ENCODE assay signal across 26 cellular contexts in the genomic region with DNA sequence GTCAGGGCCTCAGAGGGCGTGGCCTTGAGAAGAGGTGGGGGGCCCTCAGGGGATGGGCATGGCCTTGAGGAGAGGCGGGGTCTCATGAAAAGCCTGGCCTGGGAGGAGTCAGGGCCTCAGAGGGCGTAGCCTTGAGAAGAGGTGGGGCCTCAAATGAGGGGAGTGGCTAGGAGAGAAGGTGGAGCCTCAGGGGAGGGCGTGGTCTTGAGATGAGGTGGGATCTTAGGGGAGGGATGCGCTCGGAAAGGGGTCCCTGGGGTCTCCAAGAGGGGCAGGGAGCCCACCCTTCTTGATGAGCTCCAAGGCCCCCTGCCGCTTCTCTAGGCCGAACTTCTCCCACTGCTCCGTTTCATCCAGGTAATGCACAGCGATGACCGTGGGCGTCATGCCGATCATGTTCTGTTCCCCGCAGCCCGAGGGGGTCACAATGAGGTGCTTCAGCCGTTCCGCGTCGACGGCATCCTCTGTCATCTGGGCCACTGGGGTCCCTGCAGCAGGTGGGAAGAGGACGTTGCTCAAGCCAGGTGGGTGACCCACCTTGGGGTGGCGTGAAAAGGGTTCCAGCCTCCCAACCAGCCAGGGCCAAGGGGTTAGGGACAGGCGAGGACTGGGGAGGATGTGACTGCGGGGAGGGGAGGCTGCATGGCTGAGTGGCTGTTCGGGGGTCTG. TPM values are rescaled to one million over a fixed set of nuclear protein-coding genes. Genes with fewer than 3 reads are reported as not detected.
A peak's percentile ranks its signal among the peaks of the same experiment; 100 is the strongest.
DNase-seq lines count a peak whose midpoint lies in the region; ATAC-seq and TF ChIP-seq lines count a peak whose summit lies in the region.
"Had no signal": no experiment of that assay in that cellular context is flagged by ENCODE, and none has a peak within 500 bp of the region (broad histone marks: within the 10 kb centered on the region; RNA-seq: fewer than 3 reads in every experiment).

No MANE protein-coding gene starts in this region.

- no peaks in the 10 kb centered on the region for H3F3A ChIP-seq in MM.1S (ENCODE audit: insufficient read depth, low read length)

- H3K9me3 ChIP-seq in aorta (ENCODE audit: control insufficient read depth, low read length) (no peaks in the 10 kb centered on the region), MM.1S (replicated peaks; ENCODE audit: insufficient read depth, low read length) (no peaks in the 10 kb centered on the region)
- H3K9me3 ChIP-seq: Caco-2, HAP-1, stomach, upper lobe of left lung had no signal

- H3K4me1 ChIP-seq in aorta (ENCODE audit: control insufficient read depth in 1 of 2, insufficient read depth in 2 of 2, low read length in 2 of 2) (no peaks in the 10 kb centered on the region), MM.1S (ENCODE audit: low read length) (no peaks in the 10 kb centered on the region)
- H3K4me1 ChIP-seq: BLaER1 treated with 17β-estradiol and CSF1 and Interleukin-3, amounts not matched to agents 10 nM and 100 nM; Caco-2; HAP-1; stomach; upper lobe of left lung had no signal

- DNase-seq in Right ventricle myocardium inferior (ENCODE audit: missing footprints): peak; percentile 56
- no peak for DNase-seq in Right ventricle myocardium superior
- DNase-seq in NAMALWA (ENCODE audit: low spot score): peak; percentile 84
- DNase-seq in left lobe of liver (ENCODE audit: low spot score): no peak
- peak; percentile 38 to 61 for DNase-seq in aorta
- DNase-seq in HPDE6-E6E7 (ENCODE audit: extremely low spot score): no peak
- DNase-seq in MM.1S: no peak
- no peak for DNase-seq in RKO (ENCODE audit: low spot score)
- DNase-seq: ACHN; activated CD4-positive, alpha-beta T cell treated with anti-CD3 and anti-CD28 coated beads for 4 hours; activated naive CD4-positive, alpha-beta T cell treated with Interleukin-2 at 50 U/mL for 16 hours; anterior cingulate cortex; Caco-2; caudate nucleus; NCI-H187 treated with DMSO at 0.1 percent for 48 hours; nucleus accumbens; SHP77; stimulated activated CD4-positive, alpha-beta T cell treated with anti-CD3 and anti-CD28 coated beads, Interleukin-4, amount 100 ng/mL, for 1 hour; stomach; upper lobe of left lung had no signal

- no peak overlapping the region for H3K9ac ChIP-seq in MM.1S (ENCODE audit: low read length)
- H3K9ac ChIP-seq: BLaER1 treated with 17β-estradiol and CSF1 and Interleukin-3, amounts not matched to agents 10 nM and 100 nM; KMS-11 had no signal

- H3K79me2 ChIP-seq in MM.1S (ENCODE audit: low read length): no peaks in the 10 kb centered on the region

- no peaks in the 10 kb centered on the region for H3K36me3 ChIP-seq in aorta (ENCODE audit: control insufficient read depth in 1 of 2, insufficient read depth in 2 of 2, low read length in 1 of 2)
- no peaks in the 10 kb centered on the region for H3K36me3 ChIP-seq in MM.1S (replicated peaks; ENCODE audit: insufficient read depth, low read length)
- H3K36me3 ChIP-seq: HAP-1 had no signal

- TF ChIP-seq CTCF in MM.1S (IDR thresholded peaks at IDR 0.05; ENCODE audit: low read length): no peak

- ATAC-seq in Right ventricle myocardium inferior (no peak), Right ventricle myocardium superior (ENCODE audit: poor library complexity) (no peak), left lobe of liver (peak; percentile 57), aorta (ENCODE audit: low FRiP score) (peak; percentile 34)

- no peaks in the 10 kb centered on the region for H4K20me1 ChIP-seq in MM.1S (ENCODE audit: insufficient read depth, low read length)

- no peak overlapping the region for H2AFZ ChIP-seq in MM.1S (ENCODE audit: low read length)

- H3K9me2 ChIP-seq in MM.1S (replicated peaks; ENCODE audit: insufficient read depth, low read length): no peaks in the 10 kb centered on the region

- no peak overlapping the region for H3K4me2 ChIP-seq in MM.1S (ENCODE audit: low read depth, low read length)
- H3K4me2 ChIP-seq: BLaER1 treated with 17β-estradiol and CSF1 and Interleukin-3, amounts not matched to agents 10 nM and 100 nM; KMS-11; smooth muscle cell had no signal

- no peak overlapping the region for H3K4me3 ChIP-seq in aorta (ENCODE audit: low read length in 2 of 2)
- H3K4me3 ChIP-seq in MM.1S (ENCODE audit: low read length): no peak overlapping the region
- H3K4me3 ChIP-seq: BLaER1 treated with 17β-estradiol and CSF1 and Interleukin-3, amounts not matched to agents 10 nM and 100 nM; HAP-1; smooth muscle cell; stomach; upper lobe of left lung had no signal

- H3K27me3 ChIP-seq in aorta (ENCODE audit: control insufficient read depth in 1 of 2, insufficient read depth in 2 of 2, low read length in 1 of 2): no peaks in the 10 kb centered on the region
- peaks cover 74% of the 10 kb centered on the region for H3K27me3 ChIP-seq in MM.1S (replicated peaks; ENCODE audit: insufficient read depth, low read length)
- H3K27me3 ChIP-seq: BLaER1 treated with 17β-estradiol and CSF1 and Interleukin-3, amounts not matched to agents 10 nM and 100 nM; upper lobe of left lung had no signal

- 92 to 94% methylated on average over 22 to 25 of the region's 25 CpGs for WGBS in aorta, 2 donors

- no peak overlapping the region for H3K27ac ChIP-seq in aorta (ENCODE audit: low read depth in 1 of 2, low read length in 2 of 2)
- no peak overlapping the region for H3K27ac ChIP-seq in MM.1S (ENCODE audit: low read length)
- H3K27ac ChIP-seq: BLaER1 treated with 17β-estradiol and CSF1 and Interleukin-3, amounts not matched to agents 10 nM and 100 nM; KMS-11; stomach; upper lobe of left lung had no signal

- intact Hi-C loops in Right ventricle myocardium inferior (cut with DNase I): no loop called here
- intact Hi-C loops in Right ventricle myocardium superior (cut with DNase I): no loop called here
- intact Hi-C loops in aorta (cut with DNase I): no loop called here

RNA-seq across cellular contexts. Expression of gene TNFSF14, which starts 24.3 kb away (rescaled TPM):
- 0.73 TPM for total RNA-seq in Right ventricle myocardium inferior
- 0.40 TPM for total RNA-seq in Right ventricle myocardium superior
- total RNA-seq in left lobe of liver: 8.3 TPM
- 10 to 100 TPM in 1 of 2 donors, 1 to 10 TPM in 1; 6.9 to 36.8 TPM for total RNA-seq in aorta
- under 1 TPM in 1 of 2 donors, not detected in 1; 0.13 TPM for polyA plus RNA-seq in aorta
- total RNA-seq: Caco-2, HT-29, smooth muscle cell had no signal
- polyA plus RNA-seq: keratinocyte, smooth muscle cell had no signal

RNA-seq across cellular contexts. Expression of gene C3, which starts 26.2 kb away (rescaled TPM):
- total RNA-seq in Right ventricle myocardium inferior (482 TPM), Right ventricle myocardium superior (308 TPM), left lobe of liver (11,297 TPM), aorta (1,000 to 10,000 TPM; 1,027 to 3,196 TPM)
- polyA plus RNA-seq in aorta: 10 to 100 TPM in 1 of 2 donors, 1 to 10 TPM in 1; 9.1 to 17.8 TPM

RNA-seq across cellular contexts. Expression of gene GPR108, which starts 43.1 kb away (rescaled TPM):
- total RNA-seq in Right ventricle myocardium inferior: 23.9 TPM
- 22.2 TPM for total RNA-seq in Right ventricle myocardium superior
- 28.8 TPM for total RNA-seq in left lobe of liver
- total RNA-seq in aorta: 10 to 100 TPM; 49.2 to 70.2 TPM
- polyA plus RNA-seq in aorta: 100 to 1,000 TPM in 1 of 2 donors, 10 to 100 TPM in 1; 33.1 to 117 TPM

RNA-seq across cellular contexts. Expression of gene TRIP10, which starts 45.2 kb away (rescaled TPM):
- total RNA-seq in Right ventricle myocardium inferior (147 TPM), Right ventricle myocardium superior (133 TPM), left lobe of liver (9.0 TPM), aorta (100 to 1,000 TPM in 1 of 2 donors, 10 to 100 TPM in 1; 91.8 to 146 TPM)
- polyA plus RNA-seq in aorta: 100 to 1,000 TPM in 1 of 2 donors, 10 to 100 TPM in 1; 68.6 to 261 TPM

Comparison
In these comparisons a context has a peak if more than half of its experiments do, and no peak if none do; other contexts are left out.
1. DNase-seq: peak in Right ventricle myocardium inferior (single experiment), NAMALWA (single experiment) and aorta (2 of 2); none in Right ventricle myocardium superior (single experiment), left lobe of liver (single experiment), HPDE6-E6E7 (single experiment), MM.1S (single experiment) and RKO (single experiment).
2. ATAC-seq: peak in left lobe of liver (single experiment) and aorta (single experiment); none in Right ventricle myocardium inferior (single experiment) and Right ventricle myocardium superior (single experiment).